Comparison of ENCODE assay signal across 1 cellular context in genomic region chr1:154964359-154964758, GRCh38.
TF ChIP-seq lines count a peak whose summit lies in the region.

No MANE protein-coding gene starts in this region.

TF ChIP-seq in HepG2, 621 proteins besides CTCF, POLR2A, EP300 and RAD21 (continued from another document):
- TF ChIP-seq ZNF362 (CRISPR knock-in tag; IDR thresholded peaks at IDR 0.05; ENCODE audit: borderline replicate concordance) (0 out of 2 replicates have a peak, but pooled peaks have one; percentile 21), ATF1 (CRISPR knock-in tag; IDR thresholded peaks at IDR 0.05) (no peak), NR0B2 (CRISPR knock-in tag; IDR thresholded peaks at IDR 0.05) (no peak), CHD2 (IDR thresholded peaks at IDR 0.05; ENCODE audit: low read depth, low read length) (no peak), PRDM15 (CRISPR knock-in tag; IDR thresholded peaks at IDR 0.05) (no peak), SOX13 (IDR thresholded peaks at IDR 0.05) (no peak), SOX13 (CRISPR knock-in tag; conservative IDR thresholded peaks at IDR 0.05 in 1 of 2, IDR thresholded peaks at IDR 0.05 in 1 of 2) (peak in 1 of 2 experiments; percentile 31; a peak in 1 of 4 replicates), WIZ (CRISPR knock-in tag; IDR thresholded peaks at IDR 0.05) (no peak), FOXK1 (CRISPR knock-in tag; IDR thresholded peaks at IDR 0.05; ENCODE audit: borderline replicate concordance, low read depth) (no peak), NR3C1 (CRISPR knock-in tag; IDR thresholded peaks at IDR 0.05) (no peak), CEBPB (IDR thresholded peaks at IDR 0.05; ENCODE audit: borderline replicate concordance, low read depth, low read length) (peak; percentile 71)
